ENCODE assay signal across 1 cellular context in the genomic region with DNA sequence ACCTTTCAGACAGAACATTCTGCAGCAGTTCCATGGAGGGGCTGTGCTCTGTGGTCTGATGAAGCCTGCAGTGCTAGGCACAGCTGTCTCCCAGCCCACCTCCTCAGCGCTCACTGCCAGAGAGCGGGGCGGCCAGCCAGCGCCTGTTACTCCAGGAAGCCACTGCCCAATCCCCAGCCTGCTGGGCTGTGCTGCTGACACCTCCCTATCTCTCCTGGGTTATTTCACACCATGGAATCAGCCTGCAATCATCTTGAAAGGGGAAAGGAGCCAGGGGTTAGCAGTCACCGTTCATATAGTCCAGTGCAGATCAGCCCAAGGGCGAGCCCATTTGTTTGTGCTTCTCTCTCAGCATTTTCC.
TF ChIP-seq lines count a peak whose summit lies in the region.

No MANE protein-coding gene starts in this region.

TF ChIP-seq in K562, 482 proteins besides CTCF, POLR2A, EP300 and RAD21 (continued from another document):
- TF ChIP-seq, protein P1, sequence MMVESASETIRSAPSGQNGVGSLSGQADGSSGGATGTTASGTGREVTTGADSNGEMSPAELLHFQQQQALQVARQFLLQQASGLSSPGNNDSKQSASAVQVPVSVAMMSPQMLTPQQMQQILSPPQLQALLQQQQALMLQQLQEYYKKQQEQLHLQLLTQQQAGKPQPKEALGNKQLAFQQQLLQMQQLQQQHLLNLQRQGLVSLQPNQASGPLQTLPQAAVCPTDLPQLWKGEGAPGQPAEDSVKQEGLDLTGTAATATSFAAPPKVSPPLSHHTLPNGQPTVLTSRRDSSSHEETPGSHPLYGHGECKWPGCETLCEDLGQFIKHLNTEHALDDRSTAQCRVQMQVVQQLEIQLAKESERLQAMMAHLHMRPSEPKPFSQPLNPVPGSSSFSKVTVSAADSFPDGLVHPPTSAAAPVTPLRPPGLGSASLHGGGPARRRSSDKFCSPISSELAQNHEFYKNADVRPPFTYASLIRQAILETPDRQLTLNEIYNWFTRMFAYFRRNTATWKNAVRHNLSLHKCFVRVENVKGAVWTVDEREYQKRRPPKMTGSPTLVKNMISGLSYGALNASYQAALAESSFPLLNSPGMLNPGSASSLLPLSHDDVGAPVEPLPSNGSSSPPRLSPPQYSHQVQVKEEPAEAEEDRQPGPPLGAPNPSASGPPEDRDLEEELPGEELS (CRISPR knock-in tag; IDR thresholded peaks at IDR 0.05; ENCODE audit: borderline replicate concordance), result no peak
- TF ChIP-seq MAFF (IDR thresholded peaks at IDR 0.05; ENCODE audit: low read length) (no peak), CCNT2 (IDR thresholded peaks at IDR 0.05; ENCODE audit: borderline replicate concordance, extremely low read depth, insufficient read length, low read depth, low read length) (no peak), CHD4 (IDR thresholded peaks at IDR 0.05; ENCODE audit: insufficient read depth, insufficient replicate concordance, low read depth, low read length, poor library complexity, severe bottlenecking) (no peak), BRD9 (IDR thresholded peaks at IDR 0.05; ENCODE audit: low read depth, partially characterized antibody) (no peak), KAT2B (IDR thresholded peaks at IDR 0.05; ENCODE audit: low read depth, low read length) (no peak), TEAD4 (IDR thresholded peaks at IDR 0.05; ENCODE audit: low read length) (no peak), TEAD4 (CRISPR knock-in tag; IDR thresholded peaks at IDR 0.05; ENCODE audit: borderline replicate concordance) (no peak)
- TF ChIP-seq, protein P2, sequence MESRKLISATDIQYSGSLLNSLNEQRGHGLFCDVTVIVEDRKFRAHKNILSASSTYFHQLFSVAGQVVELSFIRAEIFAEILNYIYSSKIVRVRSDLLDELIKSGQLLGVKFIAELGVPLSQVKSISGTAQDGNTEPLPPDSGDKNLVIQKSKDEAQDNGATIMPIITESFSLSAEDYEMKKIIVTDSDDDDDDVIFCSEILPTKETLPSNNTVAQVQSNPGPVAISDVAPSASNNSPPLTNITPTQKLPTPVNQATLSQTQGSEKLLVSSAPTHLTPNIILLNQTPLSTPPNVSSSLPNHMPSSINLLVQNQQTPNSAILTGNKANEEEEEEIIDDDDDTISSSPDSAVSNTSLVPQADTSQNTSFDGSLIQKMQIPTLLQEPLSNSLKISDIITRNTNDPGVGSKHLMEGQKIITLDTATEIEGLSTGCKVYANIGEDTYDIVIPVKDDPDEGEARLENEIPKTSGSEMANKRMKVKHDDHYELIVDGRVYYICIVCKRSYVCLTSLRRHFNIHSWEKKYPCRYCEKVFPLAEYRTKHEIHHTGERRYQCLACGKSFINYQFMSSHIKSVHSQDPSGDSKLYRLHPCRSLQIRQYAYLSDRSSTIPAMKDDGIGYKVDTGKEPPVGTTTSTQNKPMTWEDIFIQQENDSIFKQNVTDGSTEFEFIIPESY (CRISPR knock-in tag; IDR thresholded peaks at IDR 0.05), result no peak
TF ChIP-seq in K562: peak in this region for 0.
